Comparison of ENCODE assay signal across 12 cellular contexts in genomic region chr2:6556755-6557154, GRCh38.
DNase-seq lines count a peak whose midpoint lies in the region; ATAC-seq and TF ChIP-seq lines count a peak whose summit lies in the region.
"Had no signal": no experiment of that assay in that cellular context is flagged by ENCODE, and none has a peak within 500 bp of the region (broad histone marks: within the 10 kb centered on the region; RNA-seq: fewer than 3 reads in every experiment).

No MANE protein-coding gene starts in this region.

- H3K36me3 Mint-ChIP-seq in progenitor cell of endocrine pancreas (ENCODE audit: insufficient read depth): peaks cover 2% of the 10 kb centered on the region
- H3K36me3 Mint-ChIP-seq: activated CD4-positive, alpha-beta memory T cell treated with anti-CD3 and anti-CD28 coated beads for 36 hours; natural killer cell treated with Interleukin-12 subunit alpha and Interleukin-12 subunit beta and Interleukin-15 and Interleukin-18, amount 100 ng/mL, for 72 hours had no signal

- H3K27ac Mint-ChIP-seq in progenitor cell of endocrine pancreas: peak overlapping the region; percentile 17
- H3K27ac Mint-ChIP-seq: activated CD4-positive, alpha-beta memory T cell treated with anti-CD3 and anti-CD28 coated beads for 36 hours; natural killer cell treated with Interleukin-12 subunit alpha and Interleukin-12 subunit beta and Interleukin-15 and Interleukin-18, amount 100 ng/mL, for 72 hours had no signal

- H3K27me3 ChIP-seq in RWPE2 (ENCODE audit: insufficient read depth, poor library complexity, severe bottlenecking): no peaks in the 10 kb centered on the region

- H3K27ac ChIP-seq in RWPE2 (ENCODE audit: poor library complexity, severe bottlenecking): peak overlapping the region; percentile 42

- DNase-seq in ELR (ENCODE audit: low read depth) (peak; percentile 87), RWPE2 (ENCODE audit: low spot score) (no peak), fibroblast of peridontal ligament (ENCODE audit: extremely low read depth) (peak; percentile 43), progenitor cell of endocrine pancreas (ENCODE audit: low spot score, unreplicated experiment) (no peak), UCSD-AML1 (lab: John Stamatoyannopoulos, UW; ENCODE audit: unreplicated experiment) (no peak), mucosa of descending colon (no peak), germinal center (ENCODE audit: low spot score) (no peak)
- DNase-seq in activated naive CD4-positive, alpha-beta T cell treated with Interleukin-2 at 50 U/mL for 16 hours: no peak
- DNase-seq: activated CD4-positive, alpha-beta memory T cell treated with anti-CD3 and anti-CD28 coated beads for 36 hours; COR-L47; effector memory CD4-positive, alpha-beta T cell had no signal

- no peaks in the 10 kb centered on the region for H3K9me3 ChIP-seq in RWPE2 (ENCODE audit: severe bottlenecking)
- H3K9me3 ChIP-seq in mucosa of descending colon: no peaks in the 10 kb centered on the region

- intact Hi-C loops in mucosa of descending colon (cut with DNase I, micrococcal nuclease): no loop called here

- peak; percentile 84 for ATAC-seq in RWPE2 (ENCODE audit: low read depth)
- no peak for ATAC-seq in mucosa of descending colon
- ATAC-seq: natural killer cell treated with Interleukin-12 subunit alpha and Interleukin-12 subunit beta and Interleukin-15 and Interleukin-18, amount 100 ng/mL, for 72 hours had no signal

- H3K36me3 ChIP-seq in RWPE2 (ENCODE audit: low read depth) (no peaks in the 10 kb centered on the region), mucosa of descending colon (ENCODE audit: low read depth) (no peaks in the 10 kb centered on the region)

- H3K9me3 Mint-ChIP-seq in progenitor cell of endocrine pancreas (ENCODE audit: low read depth): peaks cover 8% of the 10 kb centered on the region
- H3K9me3 Mint-ChIP-seq: activated CD4-positive, alpha-beta memory T cell treated with anti-CD3 and anti-CD28 coated beads for 36 hours; natural killer cell treated with Interleukin-12 subunit alpha and Interleukin-12 subunit beta and Interleukin-15 and Interleukin-18, amount 100 ng/mL, for 72 hours had no signal

- H3K4me3 ChIP-seq in RWPE2 (ENCODE audit: severe bottlenecking) (no peak overlapping the region), mucosa of descending colon (no peak overlapping the region)

- peaks cover 20% of the 10 kb centered on the region for H3K4me1 Mint-ChIP-seq in progenitor cell of endocrine pancreas (ENCODE audit: low read depth)

- H3K4me3 Mint-ChIP-seq in progenitor cell of endocrine pancreas (ENCODE audit: low read depth): no peak overlapping the region
- H3K4me3 Mint-ChIP-seq: activated CD4-positive, alpha-beta memory T cell treated with anti-CD3 and anti-CD28 coated beads for 36 hours; natural killer cell treated with Interleukin-12 subunit alpha and Interleukin-12 subunit beta and Interleukin-15 and Interleukin-18, amount 100 ng/mL, for 72 hours had no signal

- no peak for TF ChIP-seq CTCF in RWPE2 (IDR thresholded peaks at IDR 0.05; ENCODE audit: poor library complexity, severe bottlenecking)
- TF ChIP-seq CTCF in progenitor cell of endocrine pancreas (IDR thresholded peaks at IDR 0.05; ENCODE audit: unreplicated experiment): no peak
- TF ChIP-seq CTCF in mucosa of descending colon (IDR thresholded peaks at IDR 0.05): no peak

- H3K4me1 ChIP-seq in RWPE2 (ENCODE audit: insufficient read depth, poor library complexity, severe bottlenecking) (no peaks in the 10 kb centered on the region), mucosa of descending colon (ENCODE audit: low read depth) (no peaks in the 10 kb centered on the region)

- H3K27me3 Mint-ChIP-seq in progenitor cell of endocrine pancreas: no peaks in the 10 kb centered on the region
- H3K27me3 Mint-ChIP-seq: activated CD4-positive, alpha-beta memory T cell treated with anti-CD3 and anti-CD28 coated beads for 36 hours had no signal

Comparison
In these comparisons a context has a peak if more than half of its experiments do, and no peak if none do; other contexts are left out.
1. DNase-seq: peak in ELR (single experiment) and fibroblast of peridontal ligament (single experiment); none in RWPE2 (single experiment), progenitor cell of endocrine pancreas (single experiment), activated naive CD4-positive, alpha-beta T cell treated with Interleukin-2 at 50 U/mL for 16 hours (single experiment), UCSD-AML1 (single experiment), mucosa of descending colon (0 of 3) and germinal center (single experiment).